Comparison of ENCODE assay signal across 30 cellular contexts in genomic region chr11:27735281-27735680, GRCh38. TPM values are rescaled to one million over a fixed set of nuclear protein-coding genes. Genes with fewer than 3 reads are reported as not detected.
"Had no signal": no experiment of that assay in that cellular context is flagged by ENCODE, and none has a peak within 500 bp of the region (broad histone marks: within the 10 kb centered on the region; RNA-seq: fewer than 3 reads in every experiment).

No MANE protein-coding gene starts in this region.

- DNase-seq: activated CD4-positive, alpha-beta T cell treated with anti-CD3 and anti-CD28 coated beads for 36 hours; activated CD4-positive, alpha-beta T cell treated with anti-CD3 and anti-CD28 coated beads, Interleukin-2, amount 50 U/mL, for 4 hours; activated CD4-positive, CD25-positive, alpha-beta regulatory T cell; activated naive CD4-positive, alpha-beta T cell; activated T-cell treated with anti-CD3 and anti-CD28 coated beads for 4 hours; activated T-cell treated with anti-CD3 and anti-CD28 coated beads, Interleukin-2, amount 50 U/mL, for 72 hours; aorta; central memory CD4-positive, alpha-beta T cell; effector memory CD4-positive, alpha-beta T cell; foreskin fibroblast; heart left ventricle; hypothalamus; immature natural killer cell; left lung; lower lobe of right lung; mesenchymal stem cell; naive thymus-derived CD8-positive, alpha-beta T cell; nucleus accumbens; pancreas; retina; small intestine; stimulated activated CD4-positive, alpha-beta T cell treated with anti-CD3 and anti-CD28 coated beads, Interleukin-4, amount 100 ng/mL, for 24 hours; uterus had no signal

- H3K36me3 ChIP-seq: breast epithelium, heart left ventricle, left lung, lower lobe of right lung, pancreas, prostate gland, thoracic aorta, uterus had no signal

- H3K4me3 ChIP-seq: breast epithelium, heart left ventricle, left lung, lower lobe of right lung, pancreas, prostate gland, thoracic aorta, uterus had no signal

- H3K27ac ChIP-seq: breast epithelium, heart left ventricle, left lung, lower lobe of right lung, pancreas, prostate gland, thoracic aorta, uterus had no signal

- H3K4me1 ChIP-seq: breast epithelium, heart left ventricle, left lung, lower lobe of right lung, pancreas, prostate gland, uterus had no signal

- H3K9me3 ChIP-seq: breast epithelium, heart left ventricle, left lung, lower lobe of right lung, pancreas, prostate gland, thoracic aorta, uterus had no signal

- ATAC-seq: activated CD4-positive, alpha-beta T cell treated with anti-CD3 and anti-CD28 coated beads for 36 hours; activated naive CD4-positive, alpha-beta T cell treated with anti-CD3 and anti-CD28 coated beads, Interleukin-2, amount 50 U/mL, for 72 hours; activated T-cell treated with anti-CD3 and anti-CD28 coated beads, Interleukin-2, amount 50 U/mL, for 72 hours; heart left ventricle; left lung; lower lobe of right lung; naive thymus-derived CD8-positive, alpha-beta T cell; pancreas; sciatic nerve; stimulated activated effector memory CD8-positive, alpha-beta T cell treated with anti-CD3 and anti-CD28 coated beads, Interleukin-12 subunit alpha, Interleukin-12 subunit beta, amount 100 ng/mL, for 72 hours had no signal

- H3K27me3 ChIP-seq: breast epithelium, uterus had no signal

RNA-seq across cellular contexts. Expression of gene BDNF, which starts 35.0 kb away (rescaled TPM):
- total RNA-seq: activated CD4-positive, alpha-beta T cell treated with anti-CD3 and anti-CD28 coated beads for 36 hours; activated naive CD4-positive, alpha-beta T cell treated with anti-CD3 and anti-CD28 coated beads, Interleukin-2, amount 50 U/mL, for 72 hours; activated T-cell treated with anti-CD3 and anti-CD28 coated beads, Interleukin-2, amount 50 U/mL, for 72 hours; naive thymus-derived CD8-positive, alpha-beta T cell; T-helper 1 cell treated with Interleukin-12 subunit alpha and Interleukin-12 subunit beta and Interleukin-4 antibody, amounts not matched to agents 30 ng/mL and 1 ng/mL, for 36 hours had no signal
- polyA plus RNA-seq: immature natural killer cell had no signal
